In the genomic region with DNA sequence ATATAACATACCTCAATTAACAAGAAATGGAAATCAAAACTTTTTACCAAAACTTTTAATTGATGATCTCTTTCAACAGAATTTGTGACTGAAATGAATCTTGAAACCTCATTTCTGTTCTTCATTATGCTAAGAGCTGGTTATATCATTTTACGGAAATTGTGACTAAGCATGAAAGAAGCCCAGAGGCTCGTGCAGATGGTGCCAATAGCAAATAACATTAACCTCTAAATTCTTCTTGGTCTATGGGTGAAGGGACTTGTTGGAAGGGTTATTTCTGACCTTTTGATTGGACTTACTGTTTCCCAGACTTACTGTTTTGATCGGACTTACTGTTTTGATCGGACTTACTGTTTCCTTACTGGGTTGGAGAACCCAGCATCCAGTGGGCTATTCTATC, we compare ENCODE assay signal across 34 cellular contexts.
"Had no signal": no experiment of that assay in that cellular context is flagged by ENCODE, and none has a peak within 500 bp of the region (broad histone marks: within the 10 kb centered on the region; RNA-seq: fewer than 3 reads in every experiment).

No MANE protein-coding gene starts in this region.

- H3K4me3 ChIP-seq: adrenal gland, body of pancreas, cardiac muscle cell, coronary artery, dorsolateral prefrontal cortex, gastrocnemius medialis, heart left ventricle had no signal

- H3K36me3 Mint-ChIP-seq: activated naive CD4-positive, alpha-beta T cell treated with anti-CD3 and anti-CD28 coated beads, Interleukin-2, amount 50 U/mL, for 24 hours; activated naive CD8-positive, alpha-beta T cell treated with anti-CD3 and anti-CD28 coated beads for 36 hours had no signal

- H3K36me3 ChIP-seq: adrenal gland, cardiac muscle cell, gastrocnemius medialis, heart left ventricle had no signal

- H3K4me1 ChIP-seq: adrenal gland, body of pancreas, foreskin keratinocyte, gastrocnemius medialis, heart left ventricle had no signal

- H3K4me3 Mint-ChIP-seq: activated CD8-positive, alpha-beta T cell treated with anti-CD3 and anti-CD28 coated beads for 36 hours; activated naive CD4-positive, alpha-beta T cell treated with anti-CD3 and anti-CD28 coated beads for 36 hours; activated naive CD4-positive, alpha-beta T cell treated with anti-CD3 and anti-CD28 coated beads, Interleukin-2, amount 50 U/mL, for 24 hours; activated naive CD8-positive, alpha-beta T cell treated with anti-CD3 and anti-CD28 coated beads for 36 hours; activated naive CD8-positive, alpha-beta T cell treated with anti-CD3 and anti-CD28 coated beads, Interleukin-2, amount 50 U/mL, for 24 hours; activated T-cell treated with anti-CD3 and anti-CD28 coated beads, Interleukin-2, amount 50 U/mL, for 4 hours; activated T-helper 1 cell treated with anti-CD3 and anti-CD28 coated beads, Interleukin-12 subunit alpha, Interleukin-12 subunit beta, Interleukin-2, Interleukin-4 antibody, amounts not matched to agents 30 ng/mL and 10 ng/mL and 1 ng/mL, durations not matched to agents 14 hours and 24 hours and 36 hours; dendritic cell treated with granulocyte-macrophage colony-stimulating factor and Interleukin-4, amounts not matched to agents 40 ng/mL and 50 ng/mL, for 4 days; endodermal cell; WTC11 had no signal

- H3K4me1 Mint-ChIP-seq: activated naive CD4-positive, alpha-beta T cell treated with anti-CD3 and anti-CD28 coated beads, Interleukin-2, amount 50 U/mL, for 24 hours; activated naive CD8-positive, alpha-beta T cell treated with anti-CD3 and anti-CD28 coated beads for 36 hours; activated naive CD8-positive, alpha-beta T cell treated with anti-CD3 and anti-CD28 coated beads, Interleukin-2, amount 50 U/mL, for 24 hours; endodermal cell had no signal

- DNase-seq: activated CD4-positive, alpha-beta T cell treated with anti-CD3 and anti-CD28 coated beads for 1 hour; activated CD4-positive, alpha-beta T cell treated with anti-CD3 and anti-CD28 coated beads for 4 hours; activated CD4-positive, alpha-beta T cell treated with anti-CD3 and anti-CD28 coated beads, Interleukin-2, amount 50 U/mL, for 1 hour; activated CD4-positive, alpha-beta T cell treated with anti-CD3 and anti-CD28 coated beads, Interleukin-2, amount 50 U/mL, for 48 hours; activated CD8-positive, alpha-beta memory T cell treated with anti-CD3 and anti-CD28 coated beads for 24 hours; activated CD8-positive, alpha-beta T cell treated with anti-CD3 and anti-CD28 coated beads for 36 hours; activated effector memory CD4-positive, alpha-beta T cell treated with anti-CD3 and anti-CD28 coated beads, Interleukin-2, amount 50 U/mL, for 16 hours; activated naive CD4-positive, alpha-beta T cell treated with anti-CD3 and anti-CD28 coated beads for 36 hours; activated naive CD8-positive, alpha-beta T cell treated with anti-CD3 and anti-CD28 coated beads for 36 hours; activated naive CD8-positive, alpha-beta T cell treated with anti-CD3 and anti-CD28 coated beads, Interleukin-2, amount 50 U/mL, for 24 hours; activated T-cell treated with anti-CD3 and anti-CD28 coated beads, Interleukin-2, amount 50 U/mL, for 4 hours; adrenal gland; amygdala; aorta; body of pancreas; central memory CD4-positive, alpha-beta T cell; cerebellar nuclear complex; dorsolateral prefrontal cortex; effector memory CD4-positive, alpha-beta T cell; endodermal cell; foreskin keratinocyte; gastrocnemius medialis; glutamatergic neuron; heart left ventricle; T-helper 2 cell had no signal

- H3K9me3 ChIP-seq: adrenal gland, body of pancreas, gastrocnemius medialis, heart left ventricle had no signal

- H3K27ac Mint-ChIP-seq: activated CD8-positive, alpha-beta T cell treated with anti-CD3 and anti-CD28 coated beads for 36 hours; activated naive CD4-positive, alpha-beta T cell treated with anti-CD3 and anti-CD28 coated beads for 36 hours; activated naive CD4-positive, alpha-beta T cell treated with anti-CD3 and anti-CD28 coated beads, Interleukin-2, amount 50 U/mL, for 24 hours; activated naive CD8-positive, alpha-beta T cell treated with anti-CD3 and anti-CD28 coated beads for 36 hours; activated naive CD8-positive, alpha-beta T cell treated with anti-CD3 and anti-CD28 coated beads, Interleukin-2, amount 50 U/mL, for 24 hours; activated T-helper 1 cell treated with anti-CD3 and anti-CD28 coated beads, Interleukin-12 subunit alpha, Interleukin-12 subunit beta, Interleukin-2, Interleukin-4 antibody, amounts not matched to agents 30 ng/mL and 10 ng/mL and 1 ng/mL, durations not matched to agents 14 hours and 24 hours and 36 hours; activated T-helper 2 cell treated with anti-CD3 and anti-CD28 coated beads, Interferon-gamma antibody, Interleukin-2, Interleukin-4, amounts not matched to agents 10 μg/mL and 5 μg/mL and 100 μg/mL, durations not matched to agents 14 hours and 24 hours and 36 hours; dendritic cell treated with granulocyte-macrophage colony-stimulating factor and Interleukin-4, amounts not matched to agents 40 ng/mL and 50 ng/mL, for 4 days; endodermal cell; WTC11 had no signal

- H3K27ac ChIP-seq: adrenal gland, body of pancreas, cardiac muscle cell, coronary artery, dorsolateral prefrontal cortex, foreskin keratinocyte, gastrocnemius medialis, heart left ventricle, VCaP had no signal

- H3K9me3 Mint-ChIP-seq: activated naive CD4-positive, alpha-beta T cell treated with anti-CD3 and anti-CD28 coated beads for 36 hours had no signal

- H3K27me3 ChIP-seq: adrenal gland, body of pancreas, cardiac muscle cell, foreskin keratinocyte, gastrocnemius medialis, heart left ventricle had no signal

- ATAC-seq: activated CD8-positive, alpha-beta T cell treated with anti-CD3 and anti-CD28 coated beads for 36 hours; activated naive CD8-positive, alpha-beta T cell treated with anti-CD3 and anti-CD28 coated beads, Interleukin-2, amount 50 U/mL, for 24 hours; activated T-cell treated with anti-CD3 and anti-CD28 coated beads, Interleukin-2, amount 50 U/mL, for 4 hours; body of pancreas; esophagus mucosa; foreskin keratinocyte; gastrocnemius medialis; heart left ventricle; WTC11 had no signal

- H3K27me3 Mint-ChIP-seq: activated CD8-positive, alpha-beta T cell treated with anti-CD3 and anti-CD28 coated beads for 36 hours; activated naive CD4-positive, alpha-beta T cell treated with anti-CD3 and anti-CD28 coated beads, Interleukin-2, amount 50 U/mL, for 24 hours; activated naive CD8-positive, alpha-beta T cell treated with anti-CD3 and anti-CD28 coated beads for 36 hours; activated naive CD8-positive, alpha-beta T cell treated with anti-CD3 and anti-CD28 coated beads, Interleukin-2, amount 50 U/mL, for 24 hours; dendritic cell treated with granulocyte-macrophage colony-stimulating factor and Interleukin-4, amounts not matched to agents 40 ng/mL and 50 ng/mL, for 4 days had no signal
